ENCODE assay signal across 1 cellular context in the genomic region with DNA sequence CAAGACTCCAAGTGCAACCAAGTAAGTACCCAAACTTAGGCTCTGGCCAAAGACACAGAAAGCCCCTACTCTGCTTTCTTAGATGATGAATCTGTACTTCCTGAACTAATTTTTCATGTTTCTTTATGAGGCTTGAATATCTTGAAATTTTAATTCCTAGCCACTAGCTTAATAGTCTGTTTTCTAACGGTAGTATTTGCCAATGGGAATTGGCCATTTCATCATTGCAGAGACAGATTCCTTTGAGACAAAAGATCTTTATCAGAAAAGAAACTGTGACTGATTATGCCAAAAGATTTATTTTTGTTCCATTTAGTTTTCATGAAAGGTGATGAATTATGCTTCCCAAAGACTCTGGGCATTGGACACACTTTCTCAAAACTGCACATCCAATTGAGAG.
TF ChIP-seq lines count a peak whose summit lies in the region.

No MANE protein-coding gene starts in this region.

TF ChIP-seq in GM12878, 131 proteins besides CTCF, POLR2A, EP300 and RAD21:
- TF ChIP-seq ZZZ3 (IDR thresholded peaks at IDR 0.05; ENCODE audit: control insufficient read depth, insufficient read length, low read depth) (no peak), SREBF2 (IDR thresholded peaks at IDR 0.05; ENCODE audit: low read length) (no peak), TCF12 (IDR thresholded peaks at IDR 0.05; ENCODE audit: low read depth, low read length) (no peak), SP1 (IDR thresholded peaks at IDR 0.05; ENCODE audit: low read depth, low read length) (no peak), RAD51 (IDR thresholded peaks at IDR 0.05) (no peak), SMC3 (IDR thresholded peaks at IDR 0.05; ENCODE audit: borderline replicate concordance, low read length) (no peak)
- TF ChIP-seq, protein P1, sequence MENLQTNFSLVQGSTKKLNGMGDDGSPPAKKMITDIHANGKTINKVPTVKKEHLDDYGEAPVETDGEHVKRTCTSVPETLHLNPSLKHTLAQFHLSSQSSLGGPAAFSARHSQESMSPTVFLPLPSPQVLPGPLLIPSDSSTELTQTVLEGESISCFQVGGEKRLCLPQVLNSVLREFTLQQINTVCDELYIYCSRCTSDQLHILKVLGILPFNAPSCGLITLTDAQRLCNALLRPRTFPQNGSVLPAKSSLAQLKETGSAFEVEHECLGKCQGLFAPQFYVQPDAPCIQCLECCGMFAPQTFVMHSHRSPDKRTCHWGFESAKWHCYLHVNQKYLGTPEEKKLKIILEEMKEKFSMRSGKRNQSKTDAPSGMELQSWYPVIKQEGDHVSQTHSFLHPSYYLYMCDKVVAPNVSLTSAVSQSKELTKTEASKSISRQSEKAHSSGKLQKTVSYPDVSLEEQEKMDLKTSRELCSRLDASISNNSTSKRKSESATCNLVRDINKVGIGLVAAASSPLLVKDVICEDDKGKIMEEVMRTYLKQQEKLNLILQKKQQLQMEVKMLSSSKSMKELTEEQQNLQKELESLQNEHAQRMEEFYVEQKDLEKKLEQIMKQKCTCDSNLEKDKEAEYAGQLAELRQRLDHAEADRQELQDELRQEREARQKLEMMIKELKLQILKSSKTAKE (IDR thresholded peaks at IDR 0.05; ENCODE audit: low read depth, poor library complexity, severe bottlenecking) = no peak
- TF ChIP-seq, protein P2, sequence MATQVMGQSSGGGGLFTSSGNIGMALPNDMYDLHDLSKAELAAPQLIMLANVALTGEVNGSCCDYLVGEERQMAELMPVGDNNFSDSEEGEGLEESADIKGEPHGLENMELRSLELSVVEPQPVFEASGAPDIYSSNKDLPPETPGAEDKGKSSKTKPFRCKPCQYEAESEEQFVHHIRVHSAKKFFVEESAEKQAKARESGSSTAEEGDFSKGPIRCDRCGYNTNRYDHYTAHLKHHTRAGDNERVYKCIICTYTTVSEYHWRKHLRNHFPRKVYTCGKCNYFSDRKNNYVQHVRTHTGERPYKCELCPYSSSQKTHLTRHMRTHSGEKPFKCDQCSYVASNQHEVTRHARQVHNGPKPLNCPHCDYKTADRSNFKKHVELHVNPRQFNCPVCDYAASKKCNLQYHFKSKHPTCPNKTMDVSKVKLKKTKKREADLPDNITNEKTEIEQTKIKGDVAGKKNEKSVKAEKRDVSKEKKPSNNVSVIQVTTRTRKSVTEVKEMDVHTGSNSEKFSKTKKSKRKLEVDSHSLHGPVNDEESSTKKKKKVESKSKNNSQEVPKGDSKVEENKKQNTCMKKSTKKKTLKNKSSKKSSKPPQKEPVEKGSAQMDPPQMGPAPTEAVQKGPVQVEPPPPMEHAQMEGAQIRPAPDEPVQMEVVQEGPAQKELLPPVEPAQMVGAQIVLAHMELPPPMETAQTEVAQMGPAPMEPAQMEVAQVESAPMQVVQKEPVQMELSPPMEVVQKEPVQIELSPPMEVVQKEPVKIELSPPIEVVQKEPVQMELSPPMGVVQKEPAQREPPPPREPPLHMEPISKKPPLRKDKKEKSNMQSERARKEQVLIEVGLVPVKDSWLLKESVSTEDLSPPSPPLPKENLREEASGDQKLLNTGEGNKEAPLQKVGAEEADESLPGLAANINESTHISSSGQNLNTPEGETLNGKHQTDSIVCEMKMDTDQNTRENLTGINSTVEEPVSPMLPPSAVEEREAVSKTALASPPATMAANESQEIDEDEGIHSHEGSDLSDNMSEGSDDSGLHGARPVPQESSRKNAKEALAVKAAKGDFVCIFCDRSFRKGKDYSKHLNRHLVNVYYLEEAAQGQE (IDR thresholded peaks at IDR 0.05; ENCODE audit: low read depth, low read length) = no peak
